ENCODE assay signal across 27 cellular contexts in genomic region chr4:139191373-139191772, GRCh38. TPM values are rescaled to one million over a fixed set of nuclear protein-coding genes. Genes with fewer than 3 reads are reported as not detected.
DNase-seq lines count a peak whose midpoint lies in the region; ATAC-seq and TF ChIP-seq lines count a peak whose summit lies in the region.
"Had no signal": no experiment of that assay in that cellular context is flagged by ENCODE, and none has a peak within 500 bp of the region (broad histone marks: within the 10 kb centered on the region; RNA-seq: fewer than 3 reads in every experiment).

No MANE protein-coding gene starts in this region.

- H3K27ac Mint-ChIP-seq in CD8-positive, alpha-beta T cell = no peak overlapping the region
- H3K27ac Mint-ChIP-seq in activated T-helper 1 cell treated with anti-CD3 and anti-CD28 coated beads, Interleukin-12 subunit alpha, Interleukin-12 subunit beta, Interleukin-2, Interleukin-4 antibody, amounts not matched to agents 30 ng/mL and 10 ng/mL and 1 ng/mL, durations not matched to agents 14 hours and 24 hours and 36 hours = no peak overlapping the region
- H3K27ac Mint-ChIP-seq: activated CD4-positive, alpha-beta T cell treated with anti-CD3 and anti-CD28 coated beads, Interleukin-2, amount 10 ng/mL, durations not matched to agents 24 days and 14 days; activated naive CD4-positive, alpha-beta T cell treated with anti-CD3 and anti-CD28 coated beads, Interleukin-2, amount 10 ng/mL, durations not matched to agents 7 days and 5 days; activated T-cell treated with anti-CD3 and anti-CD28 coated beads, Interleukin-2, amount 50 U/mL, for 72 hours; CD4-positive, alpha-beta T cell; natural killer cell; stimulated activated naive CD8-positive, alpha-beta T cell treated with anti-CD3 and anti-CD28 coated beads, Interleukin-15, amount 100 ng/mL, for 72 hours had no signal

- H3K27me3 Mint-ChIP-seq in CD8-positive, alpha-beta T cell (ENCODE audit: low read depth) = peaks cover 3% of the 10 kb centered on the region
- H3K27me3 Mint-ChIP-seq in activated T-helper 1 cell treated with anti-CD3 and anti-CD28 coated beads, Interleukin-12 subunit alpha, Interleukin-12 subunit beta, Interleukin-2, Interleukin-4 antibody, amounts not matched to agents 30 ng/mL and 10 ng/mL and 1 ng/mL, durations not matched to agents 14 hours and 24 hours and 36 hours (ENCODE audit: insufficient read depth) = peaks cover 10% of the 10 kb centered on the region
- H3K27me3 Mint-ChIP-seq: CD4-positive, alpha-beta T cell; stimulated activated naive CD8-positive, alpha-beta T cell treated with anti-CD3 and anti-CD28 coated beads, Interleukin-15, amount 100 ng/mL, for 72 hours had no signal

- H3K4me1 ChIP-seq in CD8-positive, alpha-beta T cell (ENCODE audit: insufficient read depth, low read length) = no peaks in the 10 kb centered on the region
- H3K4me1 ChIP-seq: gastroesophageal sphincter, pancreas had no signal

- ATAC-seq in CD8-positive, alpha-beta T cell = no peak
- ATAC-seq: activated T-cell treated with anti-CD3 and anti-CD28 coated beads, Interleukin-2, amount 50 U/mL, for 72 hours; gastroesophageal sphincter; natural killer cell; pancreas; sciatic nerve; stimulated activated naive CD8-positive, alpha-beta T cell treated with anti-CD3 and anti-CD28 coated beads, Interleukin-15, amount 100 ng/mL, for 72 hours had no signal

- POLR2A ChIA-PET in CD8-positive, alpha-beta T cell (lab: Charles Lee) = interaction anchor here (0.7 to 1.6 kb wide), 3 partner anchors 13 to 111 kb away, joined by 3 to 7 read pairs (median 5); partner anchors contain the start of genes NAA15 and NDUFC1

- H3K36me3 ChIP-seq in CD8-positive, alpha-beta T cell (ENCODE audit: insufficient read depth, low read length) = no peaks in the 10 kb centered on the region
- H3K36me3 ChIP-seq: gastroesophageal sphincter, pancreas, thyroid gland had no signal

- no peaks in the 10 kb centered on the region for H3K9me3 ChIP-seq in CD8-positive, alpha-beta T cell (ENCODE audit: low read length)
- H3K9me3 ChIP-seq: gastroesophageal sphincter, pancreas, thyroid gland had no signal

- H3K4me1 Mint-ChIP-seq in CD8-positive, alpha-beta T cell (ENCODE audit: low read depth) = no peaks in the 10 kb centered on the region
- peaks cover 6% of the 10 kb centered on the region for H3K4me1 Mint-ChIP-seq in activated T-helper 1 cell treated with anti-CD3 and anti-CD28 coated beads, Interleukin-12 subunit alpha, Interleukin-12 subunit beta, Interleukin-2, Interleukin-4 antibody, amounts not matched to agents 30 ng/mL and 10 ng/mL and 1 ng/mL, durations not matched to agents 14 hours and 24 hours and 36 hours (ENCODE audit: low read depth)
- H3K4me1 Mint-ChIP-seq: natural killer cell; stimulated activated naive CD8-positive, alpha-beta T cell treated with anti-CD3 and anti-CD28 coated beads, Interleukin-15, amount 100 ng/mL, for 72 hours had no signal

- CTCF ChIA-PET in CD8-positive, alpha-beta T cell (lab: Charles Lee) = interaction anchor here (0.6 kb wide), 1 partner anchor 14 kb away, joined by 3 read pairs; no protein-coding TSS in a partner anchor

- H3K36me3 Mint-ChIP-seq in CD8-positive, alpha-beta T cell = no peaks in the 10 kb centered on the region
- no peaks in the 10 kb centered on the region for H3K36me3 Mint-ChIP-seq in activated T-helper 1 cell treated with anti-CD3 and anti-CD28 coated beads, Interleukin-12 subunit alpha, Interleukin-12 subunit beta, Interleukin-2, Interleukin-4 antibody, amounts not matched to agents 30 ng/mL and 10 ng/mL and 1 ng/mL, durations not matched to agents 14 hours and 24 hours and 36 hours (ENCODE audit: low read depth)
- H3K36me3 Mint-ChIP-seq: activated naive CD4-positive, alpha-beta T cell treated with anti-CD3 and anti-CD28 coated beads, Interleukin-2, amount 10 ng/mL, durations not matched to agents 7 days and 5 days; natural killer cell had no signal

- peak overlapping the region; percentile 7 for H3K27ac ChIP-seq in HL-60 (replicated peaks)
- no peak overlapping the region for H3K27ac ChIP-seq in CD8-positive, alpha-beta T cell (ENCODE audit: low read depth, low read length)
- H3K27ac ChIP-seq: gastroesophageal sphincter, pancreas, thyroid gland, VCaP had no signal

- no peak for TF ChIP-seq CTCF in HL-60 (IDR thresholded peaks at IDR 0.05; ENCODE audit: insufficient read depth, low read length)
- no peak for TF ChIP-seq CTCF in CD8-positive, alpha-beta T cell (IDR thresholded peaks at IDR 0.05)

- intact Hi-C loops in CD8-positive, alpha-beta T cell (cut with DNase I, micrococcal nuclease) = no loop called here
- intact Hi-C loops in activated T-helper 1 cell treated with anti-CD3 and anti-CD28 coated beads, Interleukin-12 subunit alpha, Interleukin-12 subunit beta, Interleukin-2, Interleukin-4 antibody, amounts not matched to agents 30 ng/mL and 10 ng/mL and 1 ng/mL, durations not matched to agents 14 hours and 24 hours and 36 hours (cut with micrococcal nuclease) = no loop called here

- H3K4me3 Mint-ChIP-seq in CD8-positive, alpha-beta T cell = no peak overlapping the region
- H3K4me3 Mint-ChIP-seq in activated T-helper 1 cell treated with anti-CD3 and anti-CD28 coated beads, Interleukin-12 subunit alpha, Interleukin-12 subunit beta, Interleukin-2, Interleukin-4 antibody, amounts not matched to agents 30 ng/mL and 10 ng/mL and 1 ng/mL, durations not matched to agents 14 hours and 24 hours and 36 hours = no peak overlapping the region
- H3K4me3 Mint-ChIP-seq: activated CD4-positive, alpha-beta T cell treated with anti-CD3 and anti-CD28 coated beads, Interleukin-2, amount 10 ng/mL, durations not matched to agents 24 days and 14 days; activated naive CD4-positive, alpha-beta T cell treated with anti-CD3 and anti-CD28 coated beads, Interleukin-2, amount 10 ng/mL, durations not matched to agents 7 days and 5 days; activated T-cell treated with anti-CD3 and anti-CD28 coated beads, Interleukin-2, amount 50 U/mL, for 72 hours; CD4-positive, alpha-beta T cell; natural killer cell; stimulated activated naive CD8-positive, alpha-beta T cell treated with anti-CD3 and anti-CD28 coated beads, Interleukin-15, amount 100 ng/mL, for 72 hours had no signal

- DNase-seq in Ammon's horn (ENCODE audit: low spot score) = peak; percentile 5
- DNase-seq in HL-60 (ENCODE audit: low read depth in 1 of 2, low spot score in 1 of 2) = no peak
- DNase-seq in amniotic epithelial cell (ENCODE audit: low read depth) = peak; percentile 19
- peak; percentile 48 for DNase-seq in fibroblast of peridontal ligament (ENCODE audit: extremely low read depth)
- DNase-seq in CD8-positive, alpha-beta T cell = no peak
- DNase-seq in cortex of kidney (lab: John Stamatoyannopoulos, UW) = no peak
- DNase-seq in NCI-H2171 treated with DMSO at 0.1 percent for 48 hours (lab: John Stamatoyannopoulos, UW) = no peak
- no peak for DNase-seq in activated T-helper 1 cell treated with anti-CD3 and anti-CD28 coated beads, Interleukin-12 subunit alpha, Interleukin-12 subunit beta, Interleukin-2, Interleukin-4 antibody, amounts not matched to agents 30 ng/mL and 10 ng/mL and 1 ng/mL, durations not matched to agents 14 hours and 24 hours and 36 hours (ENCODE audit: low spot score)
- DNase-seq: activated CD4-positive, alpha-beta T cell treated with anti-CD3 and anti-CD28 coated beads, Interleukin-2, amount 10 ng/mL, durations not matched to agents 24 days and 14 days; activated naive CD4-positive, alpha-beta T cell treated with anti-CD3 and anti-CD28 coated beads, Interleukin-2, amount 10 ng/mL, durations not matched to agents 7 days and 5 days; activated T-cell treated with anti-CD3 and anti-CD28 coated beads, Interleukin-2, amount 50 U/mL, for 72 hours; aorta; CD4-positive, alpha-beta T cell; central memory CD4-positive, alpha-beta T cell; DMS53; hippocampal formation; natural killer cell; NCI-H1048; NCI-H1694 treated with DMSO at 0.1 percent for 48 hours; NCI-H2171; NCI-H524; pancreas; stimulated activated naive CD8-positive, alpha-beta T cell treated with anti-CD3 and anti-CD28 coated beads, Interleukin-15, amount 100 ng/mL, for 72 hours; thyroid gland had no signal

- no peaks in the 10 kb centered on the region for H3K9me3 Mint-ChIP-seq in CD8-positive, alpha-beta T cell
- no peaks in the 10 kb centered on the region for H3K9me3 Mint-ChIP-seq in activated T-helper 1 cell treated with anti-CD3 and anti-CD28 coated beads, Interleukin-12 subunit alpha, Interleukin-12 subunit beta, Interleukin-2, Interleukin-4 antibody, amounts not matched to agents 30 ng/mL and 10 ng/mL and 1 ng/mL, durations not matched to agents 14 hours and 24 hours and 36 hours
- H3K9me3 Mint-ChIP-seq: activated CD4-positive, alpha-beta T cell treated with anti-CD3 and anti-CD28 coated beads, Interleukin-2, amount 10 ng/mL, durations not matched to agents 24 days and 14 days; activated naive CD4-positive, alpha-beta T cell treated with anti-CD3 and anti-CD28 coated beads, Interleukin-2, amount 10 ng/mL, durations not matched to agents 7 days and 5 days; activated T-cell treated with anti-CD3 and anti-CD28 coated beads, Interleukin-2, amount 50 U/mL, for 72 hours; CD4-positive, alpha-beta T cell; natural killer cell; stimulated activated naive CD8-positive, alpha-beta T cell treated with anti-CD3 and anti-CD28 coated beads, Interleukin-15, amount 100 ng/mL, for 72 hours had no signal

- H3K27me3 ChIP-seq in HL-60 (ENCODE audit: insufficient read depth, poor library complexity, severe bottlenecking) = no peaks in the 10 kb centered on the region
- no peaks in the 10 kb centered on the region for H3K27me3 ChIP-seq in CD8-positive, alpha-beta T cell (ENCODE audit: insufficient read depth, low read length)
- H3K27me3 ChIP-seq: gastroesophageal sphincter, pancreas, thyroid gland had no signal

- no peak overlapping the region for H3K4me3 ChIP-seq in HL-60 (replicated peaks; ENCODE audit: insufficient read depth, low read length)
- H3K4me3 ChIP-seq in CD8-positive, alpha-beta T cell (ENCODE audit: low read depth, low read length) = no peak overlapping the region
- H3K4me3 ChIP-seq: gastroesophageal sphincter, pancreas, thyroid gland had no signal

RNA-seq across cellular contexts. Expression of gene ELF2, which starts 14.4 kb away (rescaled TPM):
- 10 to 100 TPM; 77.1 to 79.9 TPM for total RNA-seq in CD8-positive, alpha-beta T cell
- total RNA-seq in activated T-helper 1 cell treated with anti-CD3 and anti-CD28 coated beads, Interleukin-12 subunit alpha, Interleukin-12 subunit beta, Interleukin-2, Interleukin-4 antibody, amounts not matched to agents 30 ng/mL and 10 ng/mL and 1 ng/mL, durations not matched to agents 14 hours and 24 hours and 36 hours = 26.3 and 29.3 TPM in 2 replicates

Comparison
In these comparisons a context has a peak if more than half of its experiments do, and no peak if none do; other contexts are left out.
1. DNase-seq: peak in Ammon's horn (single experiment), amniotic epithelial cell (single experiment) and fibroblast of peridontal ligament (single experiment); none in HL-60 (0 of 2), CD8-positive, alpha-beta T cell (0 of 7), cortex of kidney (single experiment), NCI-H2171 treated with DMSO at 0.1 percent for 48 hours (single experiment) and activated T-helper 1 cell treated with anti-CD3 and anti-CD28 coated beads, Interleukin-12 subunit alpha, Interleukin-12 subunit beta, Interleukin-2, Interleukin-4 antibody, amounts not matched to agents 30 ng/mL and 10 ng/mL and 1 ng/mL, durations not matched to agents 14 hours and 24 hours and 36 hours (single experiment).